In genomic region chr6:69422474-69422873, GRCh38 we compare ENCODE assay signal across 21 cellular contexts.
A peak's percentile ranks its signal among the peaks of the same experiment; 100 is the strongest.
DNase-seq lines count a peak whose midpoint lies in the region; ATAC-seq and TF ChIP-seq lines count a peak whose summit lies in the region.
"Had no signal": no experiment of that assay in that cellular context is flagged by ENCODE, and none has a peak within 500 bp of the region (broad histone marks: within the 10 kb centered on the region; RNA-seq: fewer than 3 reads in every experiment).

No MANE protein-coding gene starts in this region.

- no peaks in the 10 kb centered on the region for H3K9me3 ChIP-seq in right lobe of liver

- no peak overlapping the region for H3K4me3 ChIP-seq in right lobe of liver
- H3K4me3 ChIP-seq: cardiac muscle cell had no signal

- WGBS in right lobe of liver (ENCODE audit: insufficient coverage, low coverage, low lambda C conversion rate, missing lambda C conversion rate) = 29% methylated on average over 3 of the region's 3 CpGs

- no peak overlapping the region for H3K27ac ChIP-seq in right lobe of liver
- H3K27ac ChIP-seq: cardiac muscle cell, VCaP had no signal

- no peak for ATAC-seq in right lobe of liver
- ATAC-seq: HepG2; natural killer cell; stimulated activated naive CD8-positive, alpha-beta T cell treated with anti-CD3 and anti-CD28 coated beads, Interleukin-15, amount 100 ng/mL, for 72 hours had no signal

- no peak for TF ChIP-seq POLR2A in right lobe of liver (IDR thresholded peaks at IDR 0.05)

- H3K36me3 ChIP-seq in right lobe of liver = no peaks in the 10 kb centered on the region
- H3K36me3 ChIP-seq: cardiac muscle cell had no signal

- intact Hi-C loops in right lobe of liver (cut with DNase I) = no loop called here

- no peak for TF ChIP-seq CTCF in right lobe of liver (IDR thresholded peaks at IDR 0.05)

- H3K27me3 ChIP-seq in right lobe of liver = no peaks in the 10 kb centered on the region
- H3K27me3 ChIP-seq: cardiac muscle cell had no signal

- peak; percentile 1 for DNase-seq in DMS 273 treated with DMSO at 0.1 percent for 48 hours (lab: John Stamatoyannopoulos, UW)
- peak; percentile 58 for DNase-seq in NCI-H1417 treated with DMSO at 0.1 percent for 48 hours (lab: John Stamatoyannopoulos, UW)
- peak; percentile 20 for DNase-seq in NCI-H69 (lab: John Stamatoyannopoulos, UW)
- DNase-seq in cerebellum (ENCODE audit: low spot score) = peak; percentile 77
- DNase-seq in right lobe of liver = no peak
- no peak for DNase-seq in activated CD8-positive, alpha-beta memory T cell treated with anti-CD3 and anti-CD28 coated beads, Interleukin-2, amount 50 U/mL, for 48 hours
- no peak for DNase-seq in NCI-H1930 (lab: John Stamatoyannopoulos, UW)
- DNase-seq in HK-2 (ENCODE audit: unreplicated experiment) = no peak
- DNase-seq: amniotic stem cell; CD8-positive, alpha-beta memory T cell; erythroblast; foreskin melanocyte; mesendoderm; natural killer cell; NCI-H2029 treated with DMSO at 0.1 percent for 48 hours; Right ventricle myocardium superior; stimulated activated naive CD8-positive, alpha-beta T cell treated with anti-CD3 and anti-CD28 coated beads, Interleukin-15, amount 100 ng/mL, for 72 hours; trophoblast cell had no signal

- no peaks in the 10 kb centered on the region for H3K4me1 ChIP-seq in right lobe of liver

Comparison
In these comparisons a context has a peak if more than half of its experiments do, and no peak if none do; other contexts are left out.
1. DNase-seq: peak in DMS 273 treated with DMSO at 0.1 percent for 48 hours (single experiment), NCI-H1417 treated with DMSO at 0.1 percent for 48 hours (single experiment), NCI-H69 (single experiment) and cerebellum (single experiment); none in right lobe of liver (0 of 3), activated CD8-positive, alpha-beta memory T cell treated with anti-CD3 and anti-CD28 coated beads, Interleukin-2, amount 50 U/mL, for 48 hours (single experiment), NCI-H1930 (0 of 2) and HK-2 (single experiment).